8 cellular contexts compared by ENCODE assay signal in genomic region chr19:18224525-18225354, GRCh38. TPM values are rescaled to one million over a fixed set of nuclear protein-coding genes. Genes with fewer than 3 reads are reported as not detected.
DNase-seq lines count a peak whose midpoint lies in the region; ATAC-seq and TF ChIP-seq lines count a peak whose summit lies in the region.

No MANE protein-coding gene starts in this region.

- TF ChIP-seq CTCF in foreskin keratinocyte (conservative IDR thresholded peaks at IDR 0.05) = no peak
- no peak for TF ChIP-seq CTCF in nephron progenitor cell (IDR thresholded peaks at IDR 0.05)

- peak; percentile 95 for DNase-seq in DMS79 (lab: John Stamatoyannopoulos, UW)
- DNase-seq in H4 (ENCODE audit: low spot score) = peak; percentile 99
- peak; percentile 97 for DNase-seq in LoVo (ENCODE audit: low spot score)
- peak; percentile 52 for DNase-seq in SHP77 treated with DMSO at 0.1 percent for 48 hours (lab: John Stamatoyannopoulos, UW)
- DNase-seq in activated gamma-delta T cell treated with Interleukin-2 at 50 U/mL for 16 hours = peak; percentile 73
- DNase-seq in foreskin keratinocyte = peak; percentile 75 to 88
- peak; percentile 99 for DNase-seq in nephron progenitor cell
- peak; percentile 85 for DNase-seq in stimulated activated naive CD4-positive, alpha-beta T cell treated with Interleukin-2 at 50 U/mL for 16 hours (lab: John Stamatoyannopoulos, UW)

- peaks cover 75% of the 10 kb centered on the region for H3K27me3 Mint-ChIP-seq in nephron progenitor cell (ENCODE audit: low read depth, poor library complexity)

- peak overlapping the region; percentile 86 for H3K4me3 Mint-ChIP-seq in nephron progenitor cell

- H3K27ac Mint-ChIP-seq in nephron progenitor cell = peak overlapping the region; percentile 11

- H3K4me1 Mint-ChIP-seq in nephron progenitor cell = peaks cover 43% of the 10 kb centered on the region

- H3K9me3 Mint-ChIP-seq in nephron progenitor cell = no peaks in the 10 kb centered on the region

- H3K27me3 ChIP-seq in foreskin keratinocyte = peaks cover 44% of the 10 kb centered on the region

- H3K27ac ChIP-seq in foreskin keratinocyte = no peak overlapping the region

- no peaks in the 10 kb centered on the region for H3K36me3 Mint-ChIP-seq in nephron progenitor cell (ENCODE audit: low read depth)

- peak; percentile 84 for ATAC-seq in foreskin keratinocyte

- no peaks in the 10 kb centered on the region for H3K4me1 ChIP-seq in foreskin keratinocyte

RNA-seq across cellular contexts. Expression of gene PDE4C, which starts 1.5 kb away (rescaled TPM):
- total RNA-seq in H4 (2014; rRNA removed; shearing (Covaris generic)) = 0.06 TPM in 1 of 2 replicates, not detected in the other
- total RNA-seq in foreskin keratinocyte = not detected in 2 replicates
- not detected in 2 replicates for polyA plus RNA-seq in foreskin keratinocyte

RNA-seq across cellular contexts. Expression of gene RAB3A, which starts 20.9 kb away (rescaled TPM):
- total RNA-seq in H4 (2014; rRNA removed; shearing (Covaris generic)) = 0.41 and 2.2 TPM in 2 replicates
- total RNA-seq in foreskin keratinocyte = 0.68 and 0.85 TPM in 2 replicates
- polyA plus RNA-seq in foreskin keratinocyte = 0.84 and 1.5 TPM in 2 replicates

RNA-seq across cellular contexts. Expression of gene MPV17L2, which starts 31.7 kb away (rescaled TPM):
- 17.7 and 30.9 TPM in 2 replicates for total RNA-seq in H4 (2014; rRNA removed; shearing (Covaris generic))
- total RNA-seq in foreskin keratinocyte = 24.5 and 26.9 TPM in 2 replicates
- 37.0 and 39.4 TPM in 2 replicates for polyA plus RNA-seq in foreskin keratinocyte

RNA-seq across cellular contexts. Expression of gene IQCN, which starts 49.5 kb away (rescaled TPM):
- total RNA-seq in H4 (2014; rRNA removed; shearing (Covaris generic)) = 0.62 and 1.0 TPM in 2 replicates
- total RNA-seq in foreskin keratinocyte = 0.03 and 0.04 TPM in 2 replicates
- not detected in 2 replicates for polyA plus RNA-seq in foreskin keratinocyte

RNA-seq across cellular contexts. Expression of gene IFI30, which starts 51.1 kb away (rescaled TPM):
- total RNA-seq in H4 (2014; rRNA removed; shearing (Covaris generic)) = 156 and 172 TPM in 2 replicates
- 22.0 and 22.7 TPM in 2 replicates for total RNA-seq in foreskin keratinocyte
- 31.7 and 32.6 TPM in 2 replicates for polyA plus RNA-seq in foreskin keratinocyte
